In genomic region chr17:3958200-3958599, GRCh38 we compare ENCODE assay signal across 14 cellular contexts. TPM values are rescaled to one million over a fixed set of nuclear protein-coding genes. Genes with fewer than 3 reads are reported as not detected.
DNase-seq lines count a peak whose midpoint lies in the region; ATAC-seq and TF ChIP-seq lines count a peak whose summit lies in the region.
"Had no signal": no experiment of that assay in that cellular context is flagged by ENCODE, and none has a peak within 500 bp of the region (broad histone marks: within the 10 kb centered on the region; RNA-seq: fewer than 3 reads in every experiment).

No MANE protein-coding gene starts in this region.

- 75% methylated on average over 8 of the region's 9 CpGs for WGBS in mesenchymal stem cell

- intact Hi-C loops in CD4-positive, alpha-beta T cell (cut with DNase I, micrococcal nuclease), result no loop called here

- H3K27me3 ChIP-seq in CD4-positive, alpha-beta T cell (ENCODE audit: control insufficient read depth, insufficient read depth, low read length), result no peaks in the 10 kb centered on the region
- H3K27me3 ChIP-seq in mesenchymal stem cell (ENCODE audit: control insufficient read depth in 1 of 2, insufficient read depth in 1 of 2, low read length in 2 of 2), result peaks cover 30 to 31% of the 10 kb centered on the region in 2 experiments

- no peak overlapping the region for H2BK15ac ChIP-seq in mesenchymal stem cell (ENCODE audit: low read depth, poor library complexity, severe bottlenecking)

- no peak overlapping the region for H4K91ac ChIP-seq in mesenchymal stem cell (ENCODE audit: low read length)

- H3K4me1 ChIP-seq in mesenchymal stem cell (ENCODE audit: control insufficient read depth, insufficient read depth, low read depth, low read length), result peaks cover 13% of the 10 kb centered on the region

- no peaks in the 10 kb centered on the region for H3K9me3 Mint-ChIP-seq in CD4-positive, alpha-beta T cell

- peaks cover 56% of the 10 kb centered on the region for H3K36me3 Mint-ChIP-seq in CD4-positive, alpha-beta T cell (ENCODE audit: low read depth)

- no peaks in the 10 kb centered on the region for H3K79me1 ChIP-seq in mesenchymal stem cell (replicated peaks; ENCODE audit: low read length, poor library complexity, severe bottlenecking)

- no peaks in the 10 kb centered on the region for H3K27me3 Mint-ChIP-seq in CD4-positive, alpha-beta T cell

- peaks cover 69% of the 10 kb centered on the region for H3K4me1 Mint-ChIP-seq in CD4-positive, alpha-beta T cell (ENCODE audit: low read depth)

- peak overlapping the region in 1 of 2 experiments; percentile 10 for H2BK12ac ChIP-seq in mesenchymal stem cell (ENCODE audit: low read length in 2 of 2)

- no peaks in the 10 kb centered on the region for H3K9me3 ChIP-seq in CD4-positive, alpha-beta T cell (ENCODE audit: control insufficient read depth, low read length)
- H3K9me3 ChIP-seq in mesenchymal stem cell (ENCODE audit: control insufficient read depth, low read length), result no peaks in the 10 kb centered on the region

- H3K4me2 ChIP-seq in mesenchymal stem cell (ENCODE audit: low read length, poor library complexity, severe bottlenecking), result no peak overlapping the region
- H3K4me2 ChIP-seq: KMS-11, PC-9 had no signal

- no peak overlapping the region for H3K14ac ChIP-seq in mesenchymal stem cell (ENCODE audit: low read length in 2 of 2)

- ATAC-seq in CD4-positive, alpha-beta T cell (ENCODE audit: poor library complexity), result no peak
- no peak for ATAC-seq in GM21528 (IDR thresholded peaks at IDR 0.05; ENCODE audit: low FRiP score, unreplicated experiment)

- no peaks in the 10 kb centered on the region for H3K36me3 ChIP-seq in mesenchymal stem cell (ENCODE audit: control insufficient read depth in 1 of 2, insufficient read depth in 2 of 2, low read depth in 1 of 2, low read length in 2 of 2)

- H4K8ac ChIP-seq in mesenchymal stem cell (ENCODE audit: low read length), result no peak overlapping the region

- POLR2A ChIA-PET in CD4-positive, alpha-beta T cell (lab: Charles Lee), result no interaction called here

- no peak overlapping the region for H3K4me3 Mint-ChIP-seq in CD4-positive, alpha-beta T cell

- H3K23ac ChIP-seq in mesenchymal stem cell (ENCODE audit: low read length in 2 of 2), result no peak overlapping the region

- H3K4ac ChIP-seq in mesenchymal stem cell (ENCODE audit: low read depth in 1 of 2, low read length in 2 of 2), result no peak overlapping the region

- H3K27ac Mint-ChIP-seq in CD4-positive, alpha-beta T cell, result peak overlapping the region; percentile 29

- CTCF ChIA-PET in CD4-positive, alpha-beta T cell (lab: Charles Lee), result no interaction called here

- H2BK120ac ChIP-seq in mesenchymal stem cell (ENCODE audit: low read depth, low read length), result no peak overlapping the region

- no peak overlapping the region for H3K18ac ChIP-seq in mesenchymal stem cell (ENCODE audit: low read depth in 1 of 2, low read length in 2 of 2)

- no peak overlapping the region for H3K9ac ChIP-seq in mesenchymal stem cell (ENCODE audit: low read length)
- H3K9ac ChIP-seq: KMS-11 had no signal

- no peak overlapping the region for H2AK5ac ChIP-seq in mesenchymal stem cell (ENCODE audit: low read length, severe bottlenecking)

- no peak overlapping the region for H3K4me3 ChIP-seq in mesenchymal stem cell (ENCODE audit: insufficient read depth in 1 of 2, low read depth in 1 of 2, low read length in 2 of 2)
- H3K4me3 ChIP-seq: PC-9 had no signal

- H3K27ac ChIP-seq in CD4-positive, alpha-beta T cell (ENCODE audit: low read depth, low read length), result no peak overlapping the region
- no peak overlapping the region for H3K27ac ChIP-seq in mesenchymal stem cell (ENCODE audit: low read length, poor library complexity, severe bottlenecking)
- H3K27ac ChIP-seq: KMS-11, PC-9 had no signal

- TF ChIP-seq CTCF in CD4-positive, alpha-beta T cell (IDR thresholded peaks at IDR 0.05), result no peak

- peak in 2 of 3 experiments; percentile 9 to 30 for DNase-seq in NCI-H1417 (lab: John Stamatoyannopoulos, UW)
- no peak for DNase-seq in NCI-H1417 treated with DMSO at 0.1 percent for 48 hours (lab: John Stamatoyannopoulos, UW)
- DNase-seq in CD4-positive, alpha-beta T cell, result no peak
- peak; percentile 53 for DNase-seq in NCI-H69 (lab: John Stamatoyannopoulos, UW)
- peak; percentile 29 for DNase-seq in mesenchymal stem cell
- DNase-seq in DMS79 treated with DMSO at 0.1 percent for 48 hours (lab: John Stamatoyannopoulos, UW), result no peak
- no peak for DNase-seq in AML-193 (lab: John Stamatoyannopoulos, UW)
- DNase-seq: NCI-H1436, NCI-H2081 treated with DMSO at 0.1 percent for 48 hours, NCI-H524, PC-9 had no signal

- no peak overlapping the region for H2AFZ ChIP-seq in mesenchymal stem cell (ENCODE audit: low read depth, low read length)
- H2AFZ ChIP-seq: PC-9 had no signal

- no peak overlapping the region for H2BK5ac ChIP-seq in mesenchymal stem cell (ENCODE audit: low read depth, low read length, poor library complexity, severe bottlenecking)

RNA-seq across cellular contexts. Expression of gene ATP2A3, which starts 6.0 kb away (rescaled TPM):
- 100 to 1,000 TPM; 197 to 199 TPM for total RNA-seq in CD4-positive, alpha-beta T cell
- 1.7 TPM for polyA plus RNA-seq in mesenchymal stem cell (2013, experiment 1 of 2)
- polyA plus RNA-seq in mesenchymal stem cell (2013, experiment 2 of 2), result 1.5 TPM

RNA-seq across cellular contexts. Expression of gene P2RX1, which starts 41.9 kb away (rescaled TPM):
- total RNA-seq in CD4-positive, alpha-beta T cell, result 1 to 10 TPM in 1 of 2 experiments, under 1 TPM in 1; 0.34 to 1.0 TPM
- 0.47 TPM for polyA plus RNA-seq in mesenchymal stem cell (2013, experiment 1 of 2)
- 0.49 TPM for polyA plus RNA-seq in mesenchymal stem cell (2013, experiment 2 of 2)
- total RNA-seq: H4, PC-9 had no signal

Comparison
In these comparisons a context has a peak if more than half of its experiments do, and no peak if none do; other contexts are left out.
1. DNase-seq: peak in NCI-H1417 (2 of 3), NCI-H69 (single experiment) and mesenchymal stem cell (single experiment); none in NCI-H1417 treated with DMSO at 0.1 percent for 48 hours (single experiment), CD4-positive, alpha-beta T cell (0 of 10), DMS79 treated with DMSO at 0.1 percent for 48 hours (single experiment) and AML-193 (0 of 2).